In genomic region chr12:27424631-27425230, GRCh38 we compare ENCODE assay signal across 8 cellular contexts. TPM values are rescaled to one million over a fixed set of nuclear protein-coding genes. Genes with fewer than 3 reads are reported as not detected.
A peak's percentile ranks its signal among the peaks of the same experiment; 100 is the strongest.
DNase-seq lines count a peak whose midpoint lies in the region; FAIRE-seq and TF ChIP-seq lines count a peak whose summit lies in the region.
"Had no signal": no experiment of that assay in that cellular context is flagged by ENCODE, and none has a peak within 500 bp of the region (broad histone marks: within the 10 kb centered on the region; RNA-seq: fewer than 3 reads in every experiment).

No MANE protein-coding gene starts in this region.

- DNase-seq in GM06990 (ENCODE audit: extremely low read depth, insufficient read length) (no peak), M059J (ENCODE audit: low read depth) (peak; percentile 53), astrocyte of the spinal cord (ENCODE audit: low read depth, low spot score) (peak; percentile 75), transverse colon (no peak), NCI-H345 treated with DMSO at 0.1 percent for 48 hours (lab: John Stamatoyannopoulos, UW; ENCODE audit: unreplicated experiment) (no peak), GM12891 (ENCODE audit: insufficient read length, low spot score) (no peak)

- in situ Hi-C loops in astrocyte of the spinal cord (cut with HindIII; ENCODE audit: low sequenced_read_pairs) (no loop called here), transverse colon (cut with MboI; ENCODE audit: low pct_ligation_motif_present in 1 of 4, low pct_unique_long_range_greater_than_20kb in 1 of 4, low sequenced_read_pairs in 3 of 4) (loop anchor here in 1 of 4 donors (25.0 kb wide), 1 partner anchor 238 kb away; no protein-coding TSS in a partner anchor)

- no peaks in the 10 kb centered on the region for H3K9me3 ChIP-seq in transverse colon

- H3K36me3 ChIP-seq in GM06990 (ENCODE audit: control insufficient read depth, insufficient read depth, low read length) (peaks cover 2% of the 10 kb centered on the region; the same call in 1 of the 2 replicates), transverse colon (no peaks in the 10 kb centered on the region)

- TF ChIP-seq POLR2A in transverse colon (IDR thresholded peaks at IDR 0.05), result no peak
- TF ChIP-seq POLR2A in GM12891 (IDR thresholded peaks at IDR 0.05; ENCODE audit: low read depth, low read length), result no peak

- no peak overlapping the region for H3K4me3 ChIP-seq in GM06990 (replicated peaks; ENCODE audit: low read depth, low read length)
- no peak overlapping the region for H3K4me3 ChIP-seq in astrocyte of the spinal cord (ENCODE audit: low read depth, low read length)
- no peak overlapping the region for H3K4me3 ChIP-seq in transverse colon

- WGBS in transverse colon (ENCODE audit: low coverage in 1 of 2), 2 donors, result 72 to 86% methylated on average over 2 to 4 of the region's 4 CpGs

- FAIRE-seq in islet of Langerhans (lab: Jason Lieb, UNC) (peak; percentile 30), GM12891 (lab: Jason Lieb, UNC) (no peak)

- H3K27me3 ChIP-seq in GM06990 (replicated peaks; ENCODE audit: control insufficient read depth, insufficient read depth, low read length) (no peaks in the 10 kb centered on the region), transverse colon (no peaks in the 10 kb centered on the region)

- intact Hi-C loops in transverse colon (cut with DNase I; ENCODE audit: low total_unique reads), result loop anchor here (1.0 kb wide), 1 partner anchor 27 kb away; no protein-coding TSS in a partner anchor

- TF ChIP-seq CTCF in GM06990 (IDR thresholded peaks at IDR 0.05; ENCODE audit: insufficient read depth, low read length, poor library complexity, severe bottlenecking), result peak; percentile 23
- TF ChIP-seq CTCF in astrocyte of the spinal cord (IDR thresholded peaks at IDR 0.05; ENCODE audit: low read depth, low read length), result peak; percentile 68
- peak; percentile 32 to 66 (median 49) for TF ChIP-seq CTCF in transverse colon (IDR thresholded peaks at IDR 0.05)

- no peak for TF ChIP-seq EP300 in transverse colon (IDR thresholded peaks at IDR 0.05; ENCODE audit: low read depth)

- H3K27ac ChIP-seq in transverse colon, result no peak overlapping the region

- peaks cover 0 to 6% (median 0%) of the 10 kb centered on the region in 4 donors for H3K4me1 ChIP-seq in transverse colon

TF ChIP-seq in GM12891, 5 proteins besides CTCF, POLR2A, EP300 and RAD21:
- no peak for TF ChIP-seq PAX5 (IDR thresholded peaks at IDR 0.05; ENCODE audit: insufficient read depth, low read length, severe bottlenecking)

RNA-seq across cellular contexts. Expression of gene SMCO2, which starts 21.8 kb away (rescaled TPM):
- 1.6 TPM in 1 of 2 replicates, not detected in the other for total RNA-seq in M059J (2014; rRNA removed; shearing (Covaris generic))
- total RNA-seq in transverse colon, result not detected
- polyA plus RNA-seq in GM12891 (2012; ENCODE audit: low read depth, missing spikeins), result 1.0 TPM
- total RNA-seq: activated CD8-positive, alpha-beta memory T cell treated with anti-CD3 and anti-CD28 coated beads for 36 hours had no signal

Comparison
In these comparisons a context has a peak if more than half of its experiments do, and no peak if none do; other contexts are left out.
1. DNase-seq: peak in M059J (single experiment) and astrocyte of the spinal cord (single experiment); none in GM06990 (single experiment), transverse colon (single experiment), NCI-H345 treated with DMSO at 0.1 percent for 48 hours (single experiment) and GM12891 (single experiment).
2. Peak in every context shown above with its lines, with median percentiles within 50 percentile points of each other: CTCF ChIP-seq.